In the genomic region with DNA sequence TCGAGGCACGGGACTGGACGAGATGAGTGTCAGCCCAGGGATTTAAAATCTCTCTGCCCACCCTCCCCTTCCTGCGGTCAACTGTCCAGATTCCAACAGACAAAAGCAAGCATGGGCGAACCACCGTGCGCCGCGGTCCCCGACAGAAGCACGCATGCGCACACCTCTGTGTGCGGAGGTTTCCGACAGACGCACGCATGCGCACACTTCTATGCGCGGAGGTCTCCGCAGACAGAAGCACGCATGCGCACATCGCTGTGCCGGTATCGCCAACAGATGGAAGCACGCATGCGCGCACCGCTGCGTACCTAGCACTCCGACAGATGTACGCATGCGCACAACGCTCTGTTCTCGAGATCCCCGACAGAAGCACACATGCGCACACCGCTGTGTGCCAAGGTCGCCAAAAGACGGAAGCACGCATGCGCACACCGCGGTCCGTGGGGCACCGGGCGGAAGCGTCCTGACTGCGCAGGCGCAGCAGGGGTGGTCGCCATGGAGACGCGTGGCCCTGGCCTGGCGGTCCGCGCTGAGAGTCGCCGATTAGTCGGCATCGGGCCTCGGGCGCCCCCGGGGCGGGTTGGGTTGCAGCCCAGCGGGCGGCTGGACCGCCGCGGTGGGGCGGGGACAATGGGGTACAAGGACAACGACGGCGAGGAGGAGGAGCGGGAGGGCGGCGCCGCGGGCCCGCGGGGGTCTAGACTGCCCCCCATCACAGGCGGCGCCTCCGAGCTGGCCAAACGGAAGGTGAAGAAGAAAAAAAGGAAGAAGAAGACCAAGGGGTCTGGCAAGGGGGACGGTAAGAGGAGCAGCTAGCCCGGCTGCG, we compare ENCODE assay signal across 1 cellular context.
TF ChIP-seq lines count a peak whose summit lies in the region.

No MANE protein-coding gene starts in this region.

TF ChIP-seq in HepG2, 621 proteins besides CTCF, POLR2A, EP300 and RAD21 (continued from another document and continues in another):
- TF ChIP-seq ZNF646 (CRISPR knock-in tag; IDR thresholded peaks at IDR 0.05) (no peak), ZNF383 (CRISPR knock-in tag; IDR thresholded peaks at IDR 0.05; ENCODE audit: borderline replicate concordance) (no peak), ZNF678 (CRISPR knock-in tag; IDR thresholded peaks at IDR 0.05) (no peak), HDAC6 (IDR thresholded peaks at IDR 0.05; ENCODE audit: low read depth, low read length) (no peak), FOXJ3 (CRISPR knock-in tag; IDR thresholded peaks at IDR 0.05; ENCODE audit: borderline replicate concordance) (no peak), ZNF292 (CRISPR knock-in tag; IDR thresholded peaks at IDR 0.05; ENCODE audit: borderline replicate concordance, low read depth) (0 out of 2 replicates have a peak, but pooled peaks have one; percentile 30), ATF4 (CRISPR knock-in tag; IDR thresholded peaks at IDR 0.05) (no peak), ZNF567 (CRISPR knock-in tag; IDR thresholded peaks at IDR 0.05; ENCODE audit: borderline replicate concordance) (no peak), MED1 (CRISPR knock-in tag; IDR thresholded peaks at IDR 0.05) (0 out of 2 replicates have a peak, but pooled peaks have one; percentile 14), E2F2 (CRISPR knock-in tag; IDR thresholded peaks at IDR 0.05; ENCODE audit: borderline replicate concordance) (no peak), SALL2 (CRISPR knock-in tag; IDR thresholded peaks at IDR 0.05) (no peak), HMGA1 (CRISPR knock-in tag; conservative IDR thresholded peaks at IDR 0.05) (no peak), U2AF2 (IDR thresholded peaks at IDR 0.05; ENCODE audit: low read depth, low read length) (no peak), LCORL (IDR thresholded peaks at IDR 0.05) (no peak), LCORL (CRISPR knock-in tag; IDR thresholded peaks at IDR 0.05) (peak; percentile 77), ZNF776 (CRISPR knock-in tag; IDR thresholded peaks at IDR 0.05) (no peak), CBFB (CRISPR knock-in tag; IDR thresholded peaks at IDR 0.05) (no peak), ZNF343 (CRISPR knock-in tag; IDR thresholded peaks at IDR 0.05) (no peak), FLYWCH1 (CRISPR knock-in tag; IDR thresholded peaks at IDR 0.05) (no peak), PRMT3 (CRISPR knock-in tag; IDR thresholded peaks at IDR 0.05; ENCODE audit: borderline replicate concordance, low read depth) (no peak), EHMT2 (IDR thresholded peaks at IDR 0.05; ENCODE audit: borderline replicate concordance, low read depth, low read length) (no peak), ZNF597 (CRISPR knock-in tag; IDR thresholded peaks at IDR 0.05) (no peak), NAIF1 (CRISPR knock-in tag; IDR thresholded peaks at IDR 0.05; ENCODE audit: borderline replicate concordance) (no peak), IRF2 (CRISPR knock-in tag; IDR thresholded peaks at IDR 0.05) (no peak), THRA (CRISPR knock-in tag; IDR thresholded peaks at IDR 0.05; ENCODE audit: borderline replicate concordance) (no peak), FOXM1 (CRISPR knock-in tag; IDR thresholded peaks at IDR 0.05) (no peak), E2F1 (CRISPR knock-in tag; IDR thresholded peaks at IDR 0.05) (no peak), SALL1 (CRISPR knock-in tag; IDR thresholded peaks at IDR 0.05) (peak; percentile 22; the same call in 1 of the 2 replicates), ZNF549 (CRISPR knock-in tag; IDR thresholded peaks at IDR 0.05) (no peak), CAMTA2 (CRISPR knock-in tag; IDR thresholded peaks at IDR 0.05; ENCODE audit: borderline replicate concordance) (no peak), ZFP62 (CRISPR knock-in tag; IDR thresholded peaks at IDR 0.05) (no peak), ZNF547 (CRISPR knock-in tag; IDR thresholded peaks at IDR 0.05) (peak; percentile 49; the same call in 1 of the 2 replicates), ZNF510 (CRISPR knock-in tag; IDR thresholded peaks at IDR 0.05; ENCODE audit: low read depth) (peak; percentile 36; the same call in 1 of the 2 replicates), SYNCRIP (IDR thresholded peaks at IDR 0.05; ENCODE audit: insufficient read depth, low read depth, low read length) (no peak), ZNF20 (CRISPR knock-in tag; IDR thresholded peaks at IDR 0.05) (no peak), TEAD3 (CRISPR knock-in tag; optimal IDR thresholded peaks at IDR 0.05; ENCODE audit: borderline replicate concordance) (peak; percentile 70), HCFC1 (IDR thresholded peaks at IDR 0.05; ENCODE audit: low read depth, low read length) (no peak; the same call in 1 of the 2 replicates)
- TF ChIP-seq, protein P1, sequence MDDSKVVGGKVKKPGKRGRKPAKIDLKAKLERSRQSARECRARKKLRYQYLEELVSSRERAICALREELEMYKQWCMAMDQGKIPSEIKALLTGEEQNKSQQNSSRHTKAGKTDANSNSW (CRISPR knock-in tag; IDR thresholded peaks at IDR 0.05; ENCODE audit: borderline replicate concordance), result no peak; the same call in 1 of the 2 replicates
- TF ChIP-seq, protein P2, sequence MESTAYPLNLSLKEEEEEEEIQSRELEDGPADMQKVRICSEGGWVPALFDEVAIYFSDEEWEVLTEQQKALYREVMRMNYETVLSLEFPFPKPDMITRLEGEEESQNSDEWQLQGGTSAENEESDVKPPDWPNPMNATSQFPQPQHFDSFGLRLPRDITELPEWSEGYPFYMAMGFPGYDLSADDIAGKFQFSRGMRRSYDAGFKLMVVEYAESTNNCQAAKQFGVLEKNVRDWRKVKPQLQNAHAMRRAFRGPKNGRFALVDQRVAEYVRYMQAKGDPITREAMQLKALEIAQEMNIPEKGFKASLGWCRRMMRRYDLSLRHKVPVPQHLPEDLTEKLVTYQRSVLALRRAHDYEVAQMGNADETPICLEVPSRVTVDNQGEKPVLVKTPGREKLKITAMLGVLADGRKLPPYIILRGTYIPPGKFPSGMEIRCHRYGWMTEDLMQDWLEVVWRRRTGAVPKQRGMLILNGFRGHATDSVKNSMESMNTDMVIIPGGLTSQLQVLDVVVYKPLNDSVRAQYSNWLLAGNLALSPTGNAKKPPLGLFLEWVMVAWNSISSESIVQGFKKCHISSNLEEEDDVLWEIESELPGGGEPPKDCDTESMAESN (CRISPR knock-in tag; conservative IDR thresholded peaks at IDR 0.05), result 0 out of 2 replicates have a peak, but pooled peaks have one; percentile 18
- TF ChIP-seq, protein P3, sequence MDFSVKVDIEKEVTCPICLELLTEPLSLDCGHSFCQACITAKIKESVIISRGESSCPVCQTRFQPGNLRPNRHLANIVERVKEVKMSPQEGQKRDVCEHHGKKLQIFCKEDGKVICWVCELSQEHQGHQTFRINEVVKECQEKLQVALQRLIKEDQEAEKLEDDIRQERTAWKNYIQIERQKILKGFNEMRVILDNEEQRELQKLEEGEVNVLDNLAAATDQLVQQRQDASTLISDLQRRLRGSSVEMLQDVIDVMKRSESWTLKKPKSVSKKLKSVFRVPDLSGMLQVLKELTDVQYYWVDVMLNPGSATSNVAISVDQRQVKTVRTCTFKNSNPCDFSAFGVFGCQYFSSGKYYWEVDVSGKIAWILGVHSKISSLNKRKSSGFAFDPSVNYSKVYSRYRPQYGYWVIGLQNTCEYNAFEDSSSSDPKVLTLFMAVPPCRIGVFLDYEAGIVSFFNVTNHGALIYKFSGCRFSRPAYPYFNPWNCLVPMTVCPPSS (IDR thresholded peaks at IDR 0.05), result no peak
- TF ChIP-seq, protein P4, sequence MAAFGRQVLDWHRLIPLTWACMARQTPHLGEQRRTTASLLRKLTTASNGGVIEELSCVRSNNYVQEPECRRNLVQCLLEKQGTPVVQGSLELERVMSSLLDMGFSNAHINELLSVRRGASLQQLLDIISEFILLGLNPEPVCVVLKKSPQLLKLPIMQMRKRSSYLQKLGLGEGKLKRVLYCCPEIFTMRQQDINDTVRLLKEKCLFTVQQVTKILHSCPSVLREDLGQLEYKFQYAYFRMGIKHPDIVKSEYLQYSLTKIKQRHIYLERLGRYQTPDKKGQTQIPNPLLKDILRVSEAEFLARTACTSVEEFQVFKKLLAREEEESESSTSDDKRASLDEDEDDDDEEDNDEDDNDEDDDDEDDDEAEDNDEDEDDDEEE (CRISPR knock-in tag; IDR thresholded peaks at IDR 0.05), result no peak
